11 cellular contexts compared by ENCODE assay signal in genomic region chr11:19670030-19670761, GRCh38. TPM values are rescaled to one million over a fixed set of nuclear protein-coding genes. Genes with fewer than 3 reads are reported as not detected.
DNase-seq lines count a peak whose midpoint lies in the region; ATAC-seq and TF ChIP-seq lines count a peak whose summit lies in the region.
"Had no signal": no experiment of that assay in that cellular context is flagged by ENCODE, and none has a peak within 500 bp of the region (broad histone marks: within the 10 kb centered on the region; RNA-seq: fewer than 3 reads in every experiment).

No MANE protein-coding gene starts in this region.

- no peaks in the 10 kb centered on the region for H3K36me3 ChIP-seq in rectal smooth muscle tissue (ENCODE audit: control insufficient read depth, insufficient read depth, low read length)

- peaks cover 42% of the 10 kb centered on the region for H3K4me1 ChIP-seq in rectal smooth muscle tissue (ENCODE audit: control insufficient read depth, insufficient read depth, low read length)

- no peak overlapping the region for H3K4me3 ChIP-seq in rectal smooth muscle tissue (ENCODE audit: low read length)
- H3K4me3 ChIP-seq: GM12878 had no signal

- no peaks in the 10 kb centered on the region for H3K9me3 Mint-ChIP-seq in activated CD4-positive, alpha-beta T cell treated with anti-CD3 and anti-CD28 coated beads, Interleukin-2, amount 10 ng/mL, durations not matched to agents 24 days and 14 days
- peaks cover 7% of the 10 kb centered on the region for H3K9me3 Mint-ChIP-seq in glutamatergic neuron (ENCODE audit: unreplicated experiment)

- DNase-seq in GM03348 (ENCODE audit: low spot score) (peak; percentile 81), NCI-H2227 (lab: John Stamatoyannopoulos, UW; ENCODE audit: unreplicated experiment) (peak; percentile 71), glutamatergic neuron (no peak), left cardiac atrium (no peak)
- no peak for DNase-seq in activated CD4-positive, alpha-beta T cell treated with anti-CD3 and anti-CD28 coated beads, Interleukin-2, amount 10 ng/mL, durations not matched to agents 24 days and 14 days
- DNase-seq in stimulated activated CD4-positive, alpha-beta T cell treated with anti-CD3 and anti-CD28 coated beads, Interleukin-2, amount 100 ng/mL, for 48 hours = no peak
- DNase-seq: activated CD8-positive, alpha-beta memory T cell treated with anti-CD3 and anti-CD28 coated beads, Interleukin-2, amount 10 ng/mL, durations not matched to agents 7 days and 5 days; NCI-H1105 treated with DMSO at 0.1 percent for 48 hours had no signal

- H3K27me3 ChIP-seq in rectal smooth muscle tissue (ENCODE audit: control insufficient read depth, insufficient read depth, low read length) = no peaks in the 10 kb centered on the region

- H3K27ac Mint-ChIP-seq in activated CD4-positive, alpha-beta T cell treated with anti-CD3 and anti-CD28 coated beads, Interleukin-2, amount 10 ng/mL, durations not matched to agents 24 days and 14 days = no peak overlapping the region
- no peak overlapping the region for H3K27ac Mint-ChIP-seq in glutamatergic neuron (ENCODE audit: unreplicated experiment)
- H3K27ac Mint-ChIP-seq: activated CD8-positive, alpha-beta memory T cell treated with anti-CD3 and anti-CD28 coated beads, Interleukin-2, amount 10 ng/mL, durations not matched to agents 7 days and 5 days had no signal

- ATAC-seq in esophagus mucosa (peak; percentile 59), left cardiac atrium (no peak)
- ATAC-seq: activated CD8-positive, alpha-beta memory T cell treated with anti-CD3 and anti-CD28 coated beads, Interleukin-2, amount 10 ng/mL, durations not matched to agents 7 days and 5 days; GM12878 had no signal

- H3K27ac ChIP-seq in rectal smooth muscle tissue (ENCODE audit: low read depth, low read length) = peak overlapping the region; percentile 42

- H3K4me1 Mint-ChIP-seq in activated CD4-positive, alpha-beta T cell treated with anti-CD3 and anti-CD28 coated beads, Interleukin-2, amount 10 ng/mL, durations not matched to agents 24 days and 14 days = no peaks in the 10 kb centered on the region
- H3K4me1 Mint-ChIP-seq in glutamatergic neuron (ENCODE audit: low read depth, unreplicated experiment) = peaks cover 36% of the 10 kb centered on the region

- no peak for TF ChIP-seq CTCF in glutamatergic neuron (IDR thresholded peaks at IDR 0.05; ENCODE audit: partially characterized antibody, unreplicated experiment)

- no peak overlapping the region for H3K4me3 Mint-ChIP-seq in activated CD4-positive, alpha-beta T cell treated with anti-CD3 and anti-CD28 coated beads, Interleukin-2, amount 10 ng/mL, durations not matched to agents 24 days and 14 days
- no peak overlapping the region for H3K4me3 Mint-ChIP-seq in glutamatergic neuron (ENCODE audit: unreplicated experiment)
- H3K4me3 Mint-ChIP-seq: activated CD8-positive, alpha-beta memory T cell treated with anti-CD3 and anti-CD28 coated beads, Interleukin-2, amount 10 ng/mL, durations not matched to agents 7 days and 5 days had no signal

- intact Hi-C loops in activated CD4-positive, alpha-beta T cell treated with anti-CD3 and anti-CD28 coated beads, Interleukin-2, amount 10 ng/mL, durations not matched to agents 24 days and 14 days (cut with micrococcal nuclease) = no loop called here
- intact Hi-C loops in left cardiac atrium (cut with DNase I) = no loop called here

- H3K27me3 Mint-ChIP-seq in activated CD4-positive, alpha-beta T cell treated with anti-CD3 and anti-CD28 coated beads, Interleukin-2, amount 10 ng/mL, durations not matched to agents 24 days and 14 days = peaks cover 15% of the 10 kb centered on the region
- H3K27me3 Mint-ChIP-seq in glutamatergic neuron (ENCODE audit: unreplicated experiment) = peaks cover 12% of the 10 kb centered on the region

- no peak overlapping the region for H3K9ac ChIP-seq in rectal smooth muscle tissue (ENCODE audit: low read length)

- H3K36me3 Mint-ChIP-seq in activated CD4-positive, alpha-beta T cell treated with anti-CD3 and anti-CD28 coated beads, Interleukin-2, amount 10 ng/mL, durations not matched to agents 24 days and 14 days (ENCODE audit: low read depth) = no peaks in the 10 kb centered on the region
- H3K36me3 Mint-ChIP-seq in glutamatergic neuron (ENCODE audit: unreplicated experiment) = no peaks in the 10 kb centered on the region
- H3K36me3 Mint-ChIP-seq: activated CD8-positive, alpha-beta memory T cell treated with anti-CD3 and anti-CD28 coated beads, Interleukin-2, amount 10 ng/mL, durations not matched to agents 7 days and 5 days had no signal

RNA-seq across cellular contexts. Expression of gene NAV2, which starts 42.4 kb away (rescaled TPM):
- total RNA-seq in esophagus mucosa = 17.0 TPM
- 0.28 TPM in 1 of 2 replicates, not detected in the other for total RNA-seq in activated CD4-positive, alpha-beta T cell treated with anti-CD3 and anti-CD28 coated beads, Interleukin-2, amount 10 ng/mL, durations not matched to agents 24 days and 14 days
- total RNA-seq in glutamatergic neuron (ENCODE audit: unreplicated experiment) = 117 TPM
- total RNA-seq in left cardiac atrium = 10 to 100 TPM; 12.3 to 15.3 TPM

Comparison
In these comparisons a context has a peak if more than half of its experiments do, and no peak if none do; other contexts are left out.
1. DNase-seq: peak in GM03348 (single experiment) and NCI-H2227 (single experiment); none in activated CD4-positive, alpha-beta T cell treated with anti-CD3 and anti-CD28 coated beads, Interleukin-2, amount 10 ng/mL, durations not matched to agents 24 days and 14 days (single experiment), glutamatergic neuron (single experiment), stimulated activated CD4-positive, alpha-beta T cell treated with anti-CD3 and anti-CD28 coated beads, Interleukin-2, amount 100 ng/mL, for 48 hours (0 of 2) and left cardiac atrium (single experiment).
2. RNA of gene NAV2, which starts 42.4 kb away (total RNA-seq): 117 TPM in glutamatergic neuron (single experiment), 17.0 TPM in esophagus mucosa (single experiment) and 12.3 to 15.3 TPM in left cardiac atrium; 0.28 TPM in activated CD4-positive, alpha-beta T cell treated with anti-CD3 and anti-CD28 coated beads, Interleukin-2, amount 10 ng/mL, durations not matched to agents 24 days and 14 days; every median in the first group is over 10 times any median in the second.